In the genomic region with DNA sequence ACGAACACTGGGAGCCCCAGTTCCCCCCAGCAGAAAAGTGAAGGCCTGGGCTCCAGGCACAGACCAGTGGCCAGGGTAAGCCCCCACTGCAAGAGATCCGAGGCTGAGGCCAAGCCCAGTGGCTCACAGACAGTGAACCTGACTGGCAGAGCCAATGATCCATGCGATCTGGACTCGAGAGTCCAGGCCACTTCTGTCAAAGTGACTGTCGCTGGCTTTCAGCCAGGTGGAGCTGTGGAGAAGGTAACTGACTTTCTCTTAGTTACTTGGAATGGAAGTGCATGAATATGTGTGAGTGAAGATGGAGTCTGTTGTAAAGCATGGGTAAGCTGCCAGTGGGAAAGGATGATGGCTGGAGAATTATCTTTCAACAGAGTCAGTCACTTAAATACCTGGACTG, we compare ENCODE assay signal across 23 cellular contexts.
DNase-seq lines count a peak whose midpoint lies in the region; ATAC-seq and TF ChIP-seq lines count a peak whose summit lies in the region.
"Had no signal": no experiment of that assay in that cellular context is flagged by ENCODE, and none has a peak within 500 bp of the region (broad histone marks: within the 10 kb centered on the region; RNA-seq: fewer than 3 reads in every experiment).

No MANE protein-coding gene starts in this region.

- no peaks in the 10 kb centered on the region for H3K79me2 ChIP-seq in SK-N-SH (ENCODE audit: insufficient read depth)

- no peak for TF ChIP-seq RAD21 in SK-N-SH (IDR thresholded peaks at IDR 0.05; ENCODE audit: low read length)

- intact Hi-C loops in left cardiac atrium (cut with DNase I) = loop anchor here in 1 of 2 donors (5.0 kb wide), 2 partner anchors 147 to 492 kb away; no protein-coding TSS in a partner anchor

- H3K36me3 ChIP-seq in right atrium auricular region (peaks cover 33% of the 10 kb centered on the region), WERI-Rb-1 (no peaks in the 10 kb centered on the region; the same call in 1 of the 2 replicates), SK-N-SH (replicated peaks in 1 of 2; ENCODE audit: control insufficient read depth in 1 of 2, insufficient read depth in 2 of 2, low read length in 1 of 2) (no peaks in the 10 kb centered on the region)
- H3K36me3 ChIP-seq: BLaER1 treated with 17β-estradiol and CSF1 and Interleukin-3, amounts not matched to agents 10 nM and 100 nM had no signal

- H3K4me1 ChIP-seq in right atrium auricular region = peaks cover 0 to 8% of the 10 kb centered on the region in 2 donors
- no peaks in the 10 kb centered on the region; a peak in 1 of 4 replicates for H3K4me1 ChIP-seq in SK-N-SH (ENCODE audit: control insufficient read depth in 1 of 2, insufficient read depth in 2 of 2, low read depth in 1 of 2, low read length in 1 of 2)
- H3K4me1 ChIP-seq: BLaER1 treated with 17β-estradiol and CSF1 and Interleukin-3, amounts not matched to agents 10 nM and 100 nM had no signal

- CTCF ChIA-PET in SK-N-SH (lab: Yijun Ruan, JAX) = interaction anchor here (0.6 to 2.8 kb wide), 7 partner anchors 11 to 265 kb away, joined by 3 to 30 read pairs (median 5); no protein-coding TSS in a partner anchor

- no peak overlapping the region for H2AFZ ChIP-seq in SK-N-SH (ENCODE audit: low read depth)

- H3K9me2 ChIP-seq in SK-N-SH = no peaks in the 10 kb centered on the region

- ATAC-seq in left cardiac atrium (peak in 1 of 2 donors; percentile 16), HG03521 (IDR thresholded peaks at IDR 0.05; ENCODE audit: unreplicated experiment) (no peak), HG03108 (IDR thresholded peaks at IDR 0.05; ENCODE audit: unreplicated experiment) (no peak)
- ATAC-seq: naive thymus-derived CD4-positive, alpha-beta T cell; T-helper 17 cell had no signal

- TF ChIP-seq CTCF in right atrium auricular region (IDR thresholded peaks at IDR 0.05) (no peak), WERI-Rb-1 (IDR thresholded peaks at IDR 0.05; ENCODE audit: low read depth, low read length) (peak; percentile 50; the same call in 1 of the 2 replicates), SK-N-SH (IDR thresholded peaks at IDR 0.05) (no peak)

- no peak overlapping the region for H3K4me3 ChIP-seq in right atrium auricular region
- H3K4me3 ChIP-seq in WERI-Rb-1 (ENCODE audit: low read depth, low read length) = no peak overlapping the region
- H3K4me3 ChIP-seq in SK-N-SH (ENCODE audit: low read depth in 2 of 2, low read length in 1 of 2) = no peak overlapping the region
- H3K4me3 ChIP-seq: BLaER1 treated with 17β-estradiol and CSF1 and Interleukin-3, amounts not matched to agents 10 nM and 100 nM had no signal

- no peak overlapping the region for H3K9ac ChIP-seq in SK-N-SH
- H3K9ac ChIP-seq: BLaER1 treated with 17β-estradiol and CSF1 and Interleukin-3, amounts not matched to agents 10 nM and 100 nM had no signal

- H3K27ac ChIP-seq in right atrium auricular region (no peak overlapping the region), WERI-Rb-1 (no peak overlapping the region), SK-N-SH (ENCODE audit: low read depth in 2 of 2, low read length in 1 of 2) (no peak overlapping the region)
- H3K27ac ChIP-seq: BLaER1 treated with 17β-estradiol and CSF1 and Interleukin-3, amounts not matched to agents 10 nM and 100 nM had no signal

- no peak for TF ChIP-seq EP300 in SK-N-SH (IDR thresholded peaks at IDR 0.05; ENCODE audit: borderline replicate concordance in 1 of 2, low read depth in 1 of 2, low read length in 1 of 2)

- no peaks in the 10 kb centered on the region for H4K20me1 ChIP-seq in SK-N-SH (ENCODE audit: insufficient read depth)
- H4K20me1 ChIP-seq: BLaER1 treated with 17β-estradiol and CSF1 and Interleukin-3, amounts not matched to agents 10 nM and 100 nM had no signal

- no peak overlapping the region for H3K4me2 ChIP-seq in SK-N-SH
- H3K4me2 ChIP-seq: BLaER1 treated with 17β-estradiol and CSF1 and Interleukin-3, amounts not matched to agents 10 nM and 100 nM had no signal

- H3F3A ChIP-seq in SK-N-SH (replicated peaks; ENCODE audit: insufficient read depth) = no peaks in the 10 kb centered on the region

- 73% methylated on average over 4 of the region's 5 CpGs for WGBS in SK-N-SH (ENCODE audit: low lambda C conversion rate)

- H3K27me3 ChIP-seq in right atrium auricular region (no peaks in the 10 kb centered on the region), WERI-Rb-1 (ENCODE audit: insufficient read depth, low read depth, severe bottlenecking) (no peaks in the 10 kb centered on the region), SK-N-SH (ENCODE audit: insufficient read depth) (no peaks in the 10 kb centered on the region; the same call in 1 of the 2 replicates)
- H3K27me3 ChIP-seq: BLaER1 treated with 17β-estradiol and CSF1 and Interleukin-3, amounts not matched to agents 10 nM and 100 nM had no signal

- DNase-seq in left cardiac atrium (peak; percentile 46), right atrium auricular region (ENCODE audit: low spot score) (no peak), WERI-Rb-1 (peak; percentile 41), iPS-NIHi11 (ENCODE audit: low spot score) (peak; percentile 39), H4 (ENCODE audit: low spot score) (no peak), SK-N-SH (no peak)
- DNase-seq: activated naive CD4-positive, alpha-beta T cell treated with anti-CD3 and anti-CD28 coated beads, Interleukin-2, amount 50 U/mL, for 16 hours; COR-L47; cortex of kidney; DND-41; HCEC 1CT; IMR-90; naive thymus-derived CD4-positive, alpha-beta T cell; NCI-H1092 treated with DMSO at 0.1 percent for 48 hours; NCI-H187 treated with DMSO at 0.1 percent for 48 hours; NCI-H226; NK-92 treated with Interleukin-12 subunit alpha and Interleukin-12 subunit beta, amount 100 ng/mL, for 24 hours; stimulated activated CD4-positive, alpha-beta T cell treated with anti-CD3 and anti-CD28 coated beads, Interleukin-4, amount 100 ng/mL, for 24 hours; stimulated activated naive CD4-positive, alpha-beta T cell; T-helper 17 cell had no signal

- POLR2A ChIA-PET in SK-N-SH (lab: Yijun Ruan, JAX) = no interaction called here

- H3K9me3 ChIP-seq in right atrium auricular region (no peaks in the 10 kb centered on the region), WERI-Rb-1 (ENCODE audit: severe bottlenecking) (peaks cover 3% of the 10 kb centered on the region), SK-N-SH (no peaks in the 10 kb centered on the region)
- H3K9me3 ChIP-seq: BLaER1 treated with 17β-estradiol and CSF1 and Interleukin-3, amounts not matched to agents 10 nM and 100 nM had no signal

TF ChIP-seq in SK-N-SH, 30 proteins besides CTCF, POLR2A, EP300 and RAD21:
- no peak for TF ChIP-seq SIN3A (IDR thresholded peaks at IDR 0.05; ENCODE audit: borderline replicate concordance, low read depth, low read length)
- TF ChIP-seq EZH2phosphoT487 (IDR thresholded peaks at IDR 0.05; ENCODE audit: borderline replicate concordance, low read depth) = no peak
- TF ChIP-seq CHD2 (IDR thresholded peaks at IDR 0.05; ENCODE audit: low read length, partially characterized antibody) = no peak
- no peak for TF ChIP-seq GABPA (IDR thresholded peaks at IDR 0.05; ENCODE audit: low read depth)
TF ChIP-seq in SK-N-SH: peak in this region for 0.

Comparison
In these comparisons a context has a peak if more than half of its experiments do, and no peak if none do; other contexts are left out.
1. DNase-seq: peak in left cardiac atrium (single experiment), WERI-Rb-1 (single experiment) and iPS-NIHi11 (single experiment); none in right atrium auricular region (single experiment), H4 (single experiment) and SK-N-SH (single experiment).